8 cellular contexts compared by ENCODE assay signal in genomic region chr1:1550591-1551432, GRCh38. TPM values are rescaled to one million over a fixed set of nuclear protein-coding genes. Genes with fewer than 3 reads are reported as not detected.
DNase-seq lines count a peak whose midpoint lies in the region; ATAC-seq and TF ChIP-seq lines count a peak whose summit lies in the region.

No MANE protein-coding gene starts in this region.

- no peaks in the 10 kb centered on the region for H3K27me3 ChIP-seq in CD4-positive, alpha-beta T cell (ENCODE audit: control insufficient read depth, insufficient read depth, low read length)

- no peak for TF ChIP-seq CTCF in CD4-positive, alpha-beta T cell (IDR thresholded peaks at IDR 0.05)
- TF ChIP-seq CTCF in nephron (IDR thresholded peaks at IDR 0.05; ENCODE audit: unreplicated experiment in 3 of 3) (peak; percentile 27 to 39 (median 31)), GM10248 (IDR thresholded peaks at IDR 0.05; ENCODE audit: control extremely low read depth, extremely low read depth, low read depth, missing control alignments) (no peak)

- no peaks in the 10 kb centered on the region for H3K27me3 Mint-ChIP-seq in CD4-positive, alpha-beta T cell
- no peaks in the 10 kb centered on the region for H3K27me3 Mint-ChIP-seq in nephron (ENCODE audit: low read depth)

- no peak overlapping the region for H3K4me3 Mint-ChIP-seq in CD4-positive, alpha-beta T cell
- no peak overlapping the region for H3K4me3 Mint-ChIP-seq in nephron

- POLR2A ChIA-PET in CD4-positive, alpha-beta T cell (lab: Charles Lee): no interaction called here
- POLR2A ChIA-PET in GM10248 (lab: Yijun Ruan, JAX): no interaction called here

- H3K9me3 Mint-ChIP-seq in CD4-positive, alpha-beta T cell: no peaks in the 10 kb centered on the region
- H3K9me3 Mint-ChIP-seq in nephron: no peaks in the 10 kb centered on the region

- intact Hi-C loops in CD4-positive, alpha-beta T cell (cut with DNase I, micrococcal nuclease): no loop called here

- CTCF ChIA-PET in CD4-positive, alpha-beta T cell (lab: Charles Lee): no interaction called here
- CTCF ChIA-PET in GM10248 (lab: Yijun Ruan, JAX): interaction anchor here (0.7 kb wide), 1 partner anchor 45 kb away, joined by 3 read pairs; no protein-coding TSS in a partner anchor

- no peaks in the 10 kb centered on the region for H3K9me3 ChIP-seq in CD4-positive, alpha-beta T cell (ENCODE audit: control insufficient read depth, low read length)

- no peak overlapping the region for H3K27ac ChIP-seq in CD4-positive, alpha-beta T cell (ENCODE audit: low read depth, low read length)

- H3K36me3 Mint-ChIP-seq in CD4-positive, alpha-beta T cell (ENCODE audit: low read depth): no peaks in the 10 kb centered on the region
- H3K36me3 Mint-ChIP-seq in nephron (ENCODE audit: low read depth): no peaks in the 10 kb centered on the region

- ATAC-seq in CD4-positive, alpha-beta T cell (ENCODE audit: poor library complexity): peak; percentile 46
- no peak for ATAC-seq in HG03457 (IDR thresholded peaks at IDR 0.05; ENCODE audit: unreplicated experiment)
- ATAC-seq in GM21360 (IDR thresholded peaks at IDR 0.05; ENCODE audit: unreplicated experiment): no peak

- H3K4me1 Mint-ChIP-seq in CD4-positive, alpha-beta T cell (ENCODE audit: low read depth): no peaks in the 10 kb centered on the region
- H3K4me1 Mint-ChIP-seq in nephron: no peaks in the 10 kb centered on the region

- no peak for DNase-seq in CD4-positive, alpha-beta T cell
- DNase-seq in MV-4-11 (lab: John Stamatoyannopoulos, UW): peak; percentile 24
- peak; percentile 56 for DNase-seq in dermis blood vessel endothelial cell
- DNase-seq in cerebellum (ENCODE audit: low spot score): no peak
- DNase-seq in GM10248 (ENCODE audit: extremely low spot score): no peak

- no peak overlapping the region for H3K27ac Mint-ChIP-seq in CD4-positive, alpha-beta T cell
- peak overlapping the region in 2 of 3 experiments; percentile 15 to 51 for H3K27ac Mint-ChIP-seq in nephron

RNA-seq across cellular contexts. Expression of gene TMEM240, which starts 10.4 kb away (rescaled TPM):
- 1 to 10 TPM in 1 of 2 experiments, under 1 TPM in 1; 0.75 to 1.5 TPM for total RNA-seq in CD4-positive, alpha-beta T cell
- total RNA-seq in dermis blood vessel endothelial cell: 1.7 and 2.6 TPM in 2 replicates
- total RNA-seq in cerebellum: 8.8 TPM

RNA-seq across cellular contexts. Expression of gene SSU72, which starts 23.9 kb away (rescaled TPM):
- 100 to 1,000 TPM in 1 of 2 experiments, 10 to 100 TPM in 1; 95.4 to 101 TPM for total RNA-seq in CD4-positive, alpha-beta T cell
- 87.1 and 128 TPM in 2 replicates for total RNA-seq in dermis blood vessel endothelial cell
- 35.7 TPM for total RNA-seq in cerebellum

RNA-seq across cellular contexts. Expression of gene ATAD3A, which starts 38.9 kb away (rescaled TPM):
- 10 to 100 TPM; 17.0 to 19.5 TPM for total RNA-seq in CD4-positive, alpha-beta T cell
- total RNA-seq in dermis blood vessel endothelial cell (29.3 and 59.4 TPM in 2 replicates), cerebellum (8.7 TPM)

RNA-seq across cellular contexts. Expression of gene FNDC10, which starts 49.1 kb away (rescaled TPM):
- 1 to 10 TPM; 1.0 to 1.3 TPM for total RNA-seq in CD4-positive, alpha-beta T cell
- 0.68 and 1.4 TPM in 2 replicates for total RNA-seq in dermis blood vessel endothelial cell
- 2.3 TPM for total RNA-seq in cerebellum

Comparison
In these comparisons a context has a peak if more than half of its experiments do, and no peak if none do; other contexts are left out.
1. DNase-seq: peak in MV-4-11 (single experiment) and dermis blood vessel endothelial cell (single experiment); none in CD4-positive, alpha-beta T cell (0 of 10), cerebellum (single experiment) and GM10248 (single experiment).
2. CTCF ChIP-seq: peak in nephron (3 of 3); none in CD4-positive, alpha-beta T cell (single experiment) and GM10248 (single experiment).